29 cellular contexts compared by ENCODE assay signal in genomic region chr1:236100799-236101198, GRCh38.
"Had no signal": no experiment of that assay in that cellular context is flagged by ENCODE, and none has a peak within 500 bp of the region (broad histone marks: within the 10 kb centered on the region; RNA-seq: fewer than 3 reads in every experiment).

No MANE protein-coding gene starts in this region.

- H3K9me3 ChIP-seq: testis, thyroid gland, upper lobe of right lung, uterus had no signal

- H3K36me3 ChIP-seq: stomach, suprapubic skin, thoracic aorta, thyroid gland, tibial artery, tibial nerve, transverse colon, upper lobe of left lung, upper lobe of right lung, uterus, vagina had no signal

- H3K27me3 Mint-ChIP-seq: stimulated activated naive CD8-positive, alpha-beta T cell treated with anti-CD3 and anti-CD28 coated beads, Interleukin-15, amount 100 ng/mL, for 72 hours; type B pancreatic cell had no signal

- H3K4me1 Mint-ChIP-seq: stimulated activated memory B cell treated with anti-CD40 and anti-IgM and Interleukin-4, amounts not matched to agents 10 μg/mL and 1 μg/mL and 100 μg/mL, for 72 hours; stimulated activated naive CD8-positive, alpha-beta T cell treated with anti-CD3 and anti-CD28 coated beads, Interleukin-15, amount 100 ng/mL, for 72 hours had no signal

- H3K36me3 Mint-ChIP-seq: stimulated activated memory B cell treated with anti-CD40 and anti-IgM and Interleukin-4, amounts not matched to agents 10 μg/mL and 1 μg/mL and 100 μg/mL, for 72 hours; type B pancreatic cell had no signal

- H3K4me3 ChIP-seq: stomach, suprapubic skin, testis, thoracic aorta, thyroid gland, tibial artery, tibial nerve, transverse colon, upper lobe of left lung, upper lobe of right lung, uterus, vagina had no signal

- ATAC-seq: stimulated activated effector memory CD8-positive, alpha-beta T cell treated with anti-CD3 and anti-CD28 coated beads, Interleukin-12 subunit alpha, Interleukin-12 subunit beta, amount 100 ng/mL, for 72 hours; stimulated activated memory B cell treated with anti-CD40 and anti-IgM and Interleukin-4, amounts not matched to agents 10 μg/mL and 1 μg/mL and 100 μg/mL, for 72 hours; stimulated activated naive B cell treated with anti-CD40 and anti-IgM and Interleukin-4, amounts not matched to agents 10 μg/mL and 1 μg/mL and 100 μg/mL, for 72 hours; stimulated activated naive CD8-positive, alpha-beta T cell treated with anti-CD3 and anti-CD28 coated beads, Interleukin-15, amount 100 ng/mL, for 72 hours; stimulated activated naive CD8-positive, alpha-beta T cell treated with anti-CD3 and anti-CD28 coated beads, Interleukin-15, Interleukin-2, amounts not matched to agents 100 U/mL and 50 U/mL, for 24 hours had no signal

- H3K27ac ChIP-seq: stomach, suprapubic skin, testis, thoracic aorta, thyroid gland, tibial artery, tibial nerve, transverse colon, upper lobe of left lung, upper lobe of right lung, uterus, vagina had no signal

- FAIRE-seq: urothelium cell line had no signal

- H3K4me1 ChIP-seq: thyroid gland, tibial artery, transverse colon, upper lobe of left lung, upper lobe of right lung, uterus, vagina had no signal

- H3K9me3 Mint-ChIP-seq: stimulated activated naive CD8-positive, alpha-beta T cell treated with anti-CD3 and anti-CD28 coated beads, Interleukin-15, Interleukin-2, amounts not matched to agents 100 ng/mL and 50 ng/mL, for 24 hours; type B pancreatic cell had no signal

- H3K4me3 Mint-ChIP-seq: stimulated activated effector memory CD8-positive, alpha-beta T cell treated with anti-CD3 and anti-CD28 coated beads, Interleukin-12 subunit alpha, Interleukin-12 subunit beta, amount 100 ng/mL, for 72 hours; stimulated activated memory B cell treated with anti-CD40 and anti-IgM and Interleukin-4, amounts not matched to agents 10 μg/mL and 1 μg/mL and 100 μg/mL, for 72 hours; stimulated activated naive B cell treated with anti-CD40 and anti-IgM and Interleukin-4, amounts not matched to agents 10 μg/mL and 1 μg/mL and 100 μg/mL, for 72 hours; stimulated activated naive CD8-positive, alpha-beta T cell treated with anti-CD3 and anti-CD28 coated beads, Interleukin-15, amount 100 ng/mL, for 72 hours; stimulated activated naive CD8-positive, alpha-beta T cell treated with anti-CD3 and anti-CD28 coated beads, Interleukin-15, Interleukin-2, amounts not matched to agents 100 ng/mL and 50 ng/mL, for 24 hours; type B pancreatic cell had no signal

- H3K27ac Mint-ChIP-seq: stimulated activated effector memory CD8-positive, alpha-beta T cell treated with anti-CD3 and anti-CD28 coated beads, Interleukin-12 subunit alpha, Interleukin-12 subunit beta, amount 100 ng/mL, for 72 hours; stimulated activated memory B cell treated with anti-CD40 and anti-IgM and Interleukin-4, amounts not matched to agents 10 μg/mL and 1 μg/mL and 100 μg/mL, for 72 hours; stimulated activated naive B cell treated with anti-CD40 and anti-IgM and Interleukin-4, amounts not matched to agents 10 μg/mL and 1 μg/mL and 100 μg/mL, for 72 hours; stimulated activated naive CD8-positive, alpha-beta T cell treated with anti-CD3 and anti-CD28 coated beads, Interleukin-15, amount 100 ng/mL, for 72 hours; stimulated activated naive CD8-positive, alpha-beta T cell treated with anti-CD3 and anti-CD28 coated beads, Interleukin-15, Interleukin-2, amounts not matched to agents 100 ng/mL and 50 ng/mL, for 24 hours; type B pancreatic cell had no signal

- H3K27me3 ChIP-seq: testis, thyroid gland, tibial nerve, transverse colon, upper lobe of left lung, upper lobe of right lung, uterus, vagina had no signal

- DNase-seq: stimulated activated CD4-positive, alpha-beta T cell treated with anti-CD3 and anti-CD28 coated beads, Interleukin-2, amount 100 ng/mL, for 48 hours; stimulated activated CD4-positive, alpha-beta T cell treated with anti-CD3 and anti-CD28 coated beads, Interleukin-4, amount 100 ng/mL, for 1 hour; stimulated activated CD4-positive, alpha-beta T cell treated with anti-CD3 and anti-CD28 coated beads, Interleukin-4, amount 100 ng/mL, for 24 hours; stimulated activated CD4-positive, alpha-beta T cell treated with anti-CD3 and anti-CD28 coated beads, Interleukin-4, amount 100 ng/mL, for 4 hours; stimulated activated CD8-positive, alpha-beta memory T cell treated with anti-CD3 and anti-CD28 coated beads, Interleukin-4, amount 100 ng/mL, for 48 hours; stimulated activated naive B cell treated with anti-CD40 and anti-IgM and Interleukin-4, amounts not matched to agents 10 μg/mL and 1 μg/mL and 100 μg/mL, for 72 hours; stimulated activated naive CD4-positive, alpha-beta T cell; stimulated activated naive CD4-positive, alpha-beta T cell treated with Interleukin-2 at 50 U/mL for 16 hours; stimulated activated naive CD8-positive, alpha-beta T cell treated with anti-CD3 and anti-CD28 coated beads, Interleukin-15, amount 100 ng/mL, for 72 hours; stimulated activated naive CD8-positive, alpha-beta T cell treated with anti-CD3 and anti-CD28 coated beads, Interleukin-15, Interleukin-2, amounts not matched to agents 100 U/mL and 50 U/mL, for 24 hours; stomach; substantia nigra; testis; thyroid gland; tibial artery; transverse colon; trophoblast cell; upper lobe of right lung; uterus had no signal
